Comparison of ENCODE assay signal across 15 cellular contexts in the genomic region with DNA sequence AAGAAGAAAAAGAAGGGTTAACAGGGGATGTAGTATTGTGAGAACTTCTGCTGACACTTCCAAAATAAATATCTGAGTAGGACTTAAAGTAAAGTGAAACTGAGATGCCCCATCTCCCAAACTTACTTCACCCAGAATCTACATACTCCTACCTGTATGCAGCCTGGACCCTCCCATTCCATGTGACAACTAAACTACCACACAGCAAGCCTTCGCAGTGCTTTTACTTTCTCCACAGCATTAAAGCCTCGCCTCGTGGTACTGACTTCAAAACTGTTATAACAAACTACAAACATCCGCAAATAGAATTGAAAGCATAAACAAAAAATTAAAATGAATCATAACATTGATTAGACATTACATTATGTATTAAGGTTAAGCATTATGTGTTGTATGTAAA. TPM values are rescaled to one million over a fixed set of nuclear protein-coding genes. Genes with fewer than 3 reads are reported as not detected.
A peak's percentile ranks its signal among the peaks of the same experiment; 100 is the strongest.
DNase-seq lines count a peak whose midpoint lies in the region; ATAC-seq, FAIRE-seq and TF ChIP-seq lines count a peak whose summit lies in the region.
"Had no signal": no experiment of that assay in that cellular context is flagged by ENCODE, and none has a peak within 500 bp of the region (broad histone marks: within the 10 kb centered on the region; RNA-seq: fewer than 3 reads in every experiment).

No MANE protein-coding gene starts in this region.

- H3K4me3 ChIP-seq in iPS-20b (ENCODE audit: low read length) (peak overlapping the region; percentile 65; the same call in 1 of the 2 replicates), small intestine (ENCODE audit: low read depth in 1 of 2, low read length in 2 of 2) (peak overlapping the region in 1 of 2 donors; percentile 53)
- H3K4me3 ChIP-seq: SK-N-MC had no signal

- FAIRE-seq in small intestine (lab: Jason Lieb, UNC) = no peak
- FAIRE-seq in D721Med (lab: Jason Lieb, UNC) = no peak
- FAIRE-seq: A204.1 had no signal

- no peak for DNase-seq in T-helper 2 cell treated with Interferon-gamma antibody and Interleukin-4, amounts not matched to agents 5 μg/mL and 100 μg/mL, for 36 hours (ENCODE audit: low spot score)
- DNase-seq in T-helper 2 cell = no peak
- DNase-seq in small intestine = peak; percentile 33
- no peak for DNase-seq in D721Med (ENCODE audit: insufficient read length, low spot score)
- no peak for DNase-seq in AG20443 (ENCODE audit: low spot score)
- DNase-seq: activated CD4-positive, alpha-beta T cell treated with anti-CD3 and anti-CD28 coated beads for 1 hour; anterior cingulate cortex; natural killer cell had no signal

- H3K36me3 ChIP-seq in iPS-20b (ENCODE audit: insufficient read depth, low read depth, low read length) (no peaks in the 10 kb centered on the region), small intestine (ENCODE audit: control insufficient read depth in 2 of 2, insufficient read depth in 2 of 2, low read length in 2 of 2) (peaks cover 0 to 1% of the 10 kb centered on the region in 2 donors)

- ATAC-seq in HG03520 (IDR thresholded peaks at IDR 0.05; ENCODE audit: unreplicated experiment) = no peak
- ATAC-seq: natural killer cell; stimulated activated memory B cell treated with anti-CD40 and anti-IgM and Interleukin-4, amounts not matched to agents 10 μg/mL and 1 μg/mL and 100 μg/mL, for 72 hours had no signal

- peak overlapping the region; percentile 92 for H3K4me3 Mint-ChIP-seq in T-helper 2 cell treated with Interferon-gamma antibody and Interleukin-4, amounts not matched to agents 5 μg/mL and 100 μg/mL, for 36 hours
- H3K4me3 Mint-ChIP-seq: natural killer cell had no signal

- no peak overlapping the region for H3K27ac Mint-ChIP-seq in T-helper 2 cell treated with Interferon-gamma antibody and Interleukin-4, amounts not matched to agents 5 μg/mL and 100 μg/mL, for 36 hours
- H3K27ac Mint-ChIP-seq: natural killer cell had no signal

- no peak for TF ChIP-seq CTCF in VCaP (conservative IDR thresholded peaks at IDR 0.05)
- no peak for TF ChIP-seq CTCF in D721Med (IDR thresholded peaks at IDR 0.05; ENCODE audit: insufficient read depth, missing control alignments)

- peaks cover 16% of the 10 kb centered on the region for H3K36me3 Mint-ChIP-seq in T-helper 2 cell treated with Interferon-gamma antibody and Interleukin-4, amounts not matched to agents 5 μg/mL and 100 μg/mL, for 36 hours (ENCODE audit: low read depth)
- H3K36me3 Mint-ChIP-seq: natural killer cell; stimulated activated memory B cell treated with anti-CD40 and anti-IgM and Interleukin-4, amounts not matched to agents 10 μg/mL and 1 μg/mL and 100 μg/mL, for 72 hours had no signal

- H3K27ac ChIP-seq in VCaP = peak overlapping the region; percentile 85
- no peak overlapping the region for H3K27ac ChIP-seq in iPS-20b (ENCODE audit: low read length)
- H3K27ac ChIP-seq in small intestine (ENCODE audit: low read depth in 1 of 2, low read length in 1 of 2) = no peak overlapping the region
- H3K27ac ChIP-seq: HL-60, SK-N-MC had no signal

- no peak overlapping the region for H3K9ac ChIP-seq in iPS-20b (ENCODE audit: low read depth, low read length)

- H3K4me1 Mint-ChIP-seq in T-helper 2 cell treated with Interferon-gamma antibody and Interleukin-4, amounts not matched to agents 5 μg/mL and 100 μg/mL, for 36 hours (ENCODE audit: low read depth) = peaks cover 46% of the 10 kb centered on the region

- peaks cover 9% of the 10 kb centered on the region for H3K27me3 Mint-ChIP-seq in T-helper 2 cell treated with Interferon-gamma antibody and Interleukin-4, amounts not matched to agents 5 μg/mL and 100 μg/mL, for 36 hours (ENCODE audit: low read depth)

- H3K4me1 ChIP-seq in iPS-20b (ENCODE audit: insufficient read depth, low read length) (peaks cover 7% of the 10 kb centered on the region; the same call in 1 of the 2 replicates), small intestine (ENCODE audit: control insufficient read depth in 2 of 2, insufficient read depth in 1 of 2, low read depth in 1 of 2, low read length in 1 of 2) (peaks cover 0 to 6% of the 10 kb centered on the region in 2 donors)

- H3K9me3 ChIP-seq in iPS-20b (ENCODE audit: insufficient read depth, low read depth, low read length) (no peaks in the 10 kb centered on the region), small intestine (ENCODE audit: control insufficient read depth, low read depth) (no peaks in the 10 kb centered on the region)

- H3K27me3 ChIP-seq in iPS-20b (ENCODE audit: insufficient read depth, low read length) (peaks cover 78% of the 10 kb centered on the region), small intestine (ENCODE audit: control insufficient read depth in 2 of 2, insufficient read depth in 2 of 2, low read length in 2 of 2) (no peaks in the 10 kb centered on the region)

- H3K9me3 Mint-ChIP-seq in T-helper 2 cell treated with Interferon-gamma antibody and Interleukin-4, amounts not matched to agents 5 μg/mL and 100 μg/mL, for 36 hours = peaks cover 4% of the 10 kb centered on the region

- 10 to 30% (median 16%) methylated on average over 4 of the region's 4 CpGs for WGBS in small intestine, 3 donors

RNA-seq across cellular contexts. Expression of a gene that starts 1.0 kb away (rescaled TPM):
- 10 to 100 TPM in 1 of 3 donors, 1 to 10 TPM in 2; 1.6 to 27.5 (median 3.1) TPM for polyA plus RNA-seq in small intestine

RNA-seq across cellular contexts. Expression of a gene that starts 10.9 kb away (rescaled TPM):
- 1 to 10 TPM; 3.0 to 4.0 (median 3.9) TPM for polyA plus RNA-seq in small intestine

RNA-seq across cellular contexts. Expression of a gene that starts 38.3 kb away (rescaled TPM):
- polyA plus RNA-seq in small intestine = 10 to 100 TPM in 1 of 3 donors, 1 to 10 TPM in 2; 4.2 to 21.6 (median 5.0) TPM

RNA-seq across cellular contexts. Expression of a gene that starts 41.4 kb away (rescaled TPM):
- 10 to 100 TPM in 1 of 3 donors, 1 to 10 TPM in 2; 5.9 to 13.8 (median 6.9) TPM for polyA plus RNA-seq in small intestine
